ENCODE assay signal across 8 cellular contexts in the genomic region with DNA sequence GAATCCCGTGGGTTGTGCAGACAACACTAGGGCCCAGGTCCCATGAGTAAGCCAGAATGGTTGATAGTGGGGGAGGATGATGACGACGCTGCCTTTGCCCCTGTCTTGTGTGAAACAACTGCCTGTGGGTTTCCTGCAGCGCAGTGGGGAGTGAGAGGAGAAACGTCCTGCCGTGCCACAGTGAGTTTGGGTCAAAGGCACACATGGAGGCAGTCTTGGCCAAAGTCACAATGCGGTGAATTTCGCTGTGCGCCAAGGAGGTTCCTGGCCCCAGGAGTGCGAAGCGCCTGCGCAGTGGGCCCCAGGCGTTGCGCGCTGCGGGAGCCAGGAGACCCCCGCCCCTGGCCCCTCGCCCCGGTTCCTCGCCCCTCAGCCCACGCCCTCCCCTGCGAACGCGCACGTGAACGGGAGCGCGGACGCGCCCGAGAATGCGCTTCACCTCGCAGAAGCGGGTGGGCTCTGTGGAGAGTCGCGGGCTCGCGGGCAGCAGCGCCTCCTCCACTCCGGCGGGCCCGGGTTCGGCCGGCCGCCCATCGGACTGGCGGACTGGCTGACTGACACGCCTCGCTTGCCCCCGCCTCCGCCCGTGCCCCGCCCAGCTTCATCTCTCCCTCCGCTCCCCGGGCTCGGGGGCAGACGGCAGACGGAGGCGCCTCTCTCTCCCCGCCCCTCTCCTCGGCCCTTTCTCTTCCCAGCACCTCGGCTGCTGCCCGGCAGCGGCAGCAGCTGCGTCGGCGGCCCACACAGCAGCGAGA. TPM values are rescaled to one million over a fixed set of nuclear protein-coding genes. Genes with fewer than 3 reads are reported as not detected.
DNase-seq lines count a peak whose midpoint lies in the region; ATAC-seq, FAIRE-seq and TF ChIP-seq lines count a peak whose summit lies in the region.

NUDT10 (plus strand) TSS at position 635 of the 755 bp plus-strand sequence. CDS start 144 bp downstream, outside the sequence.

- TF ChIP-seq CTCF in BE2C (IDR thresholded peaks at IDR 0.05; ENCODE audit: low read depth, low read length), result no peak
- no peak for TF ChIP-seq CTCF in omental fat pad (IDR thresholded peaks at IDR 0.05)

- H3K27me3 ChIP-seq in BE2C, result no peaks in the 10 kb centered on the region

- H3K36me3 ChIP-seq in BE2C, result no peaks in the 10 kb centered on the region

- ATAC-seq in omental fat pad (ENCODE audit: low FRiP score), result peak; percentile 83

- peak; percentile 74 for DNase-seq in BE2C
- peak; percentile 10 for DNase-seq in NCI-H1092 (lab: John Stamatoyannopoulos, UW)
- peak; percentile 65 to 68 for DNase-seq in activated T-cell treated with anti-CD3 and anti-CD28 coated beads, Interleukin-2, amount 50 U/mL, for 48 hours
- peak; percentile 47 for DNase-seq in foreskin melanocyte
- no peak for DNase-seq in omental fat pad (ENCODE audit: low spot score)
- peak; percentile 79 for DNase-seq in urothelium cell line (ENCODE audit: low spot score)
- no peak for DNase-seq in UCSD-AML1 (lab: John Stamatoyannopoulos, UW; ENCODE audit: unreplicated experiment)
- DNase-seq in NCI-H345 (lab: John Stamatoyannopoulos, UW), result no peak

- FAIRE-seq in urothelium cell line (lab: Jason Lieb, UNC), result no peak

- peak within 1 kb of the TSS; percentile 47 for H3K4me3 ChIP-seq in BE2C (ENCODE audit: low read depth, low read length)

- H3K9me3 ChIP-seq in BE2C, result no peaks in the 10 kb centered on the region

- H3K4me1 ChIP-seq in BE2C, result no peaks in the 10 kb centered on the region

RNA-seq across cellular contexts. Expression of gene NUDT10, which starts in this region (rescaled TPM):
- polyA plus RNA-seq in BE2C (2012; ENCODE audit: insufficient read depth, insufficient read length, low read depth), result 0.65 TPM
- total RNA-seq in omental fat pad, result 1 to 10 TPM in 3 of 4 donors, under 1 TPM in 1; 0.88 to 3.5 (median 1.5) TPM

Comparison
In these comparisons a context has a peak if more than half of its experiments do, and no peak if none do; other contexts are left out.
1. DNase-seq: peak in BE2C (single experiment), NCI-H1092 (single experiment), activated T-cell treated with anti-CD3 and anti-CD28 coated beads, Interleukin-2, amount 50 U/mL, for 48 hours (2 of 2), foreskin melanocyte (single experiment) and urothelium cell line (single experiment); none in omental fat pad (single experiment), UCSD-AML1 (single experiment) and NCI-H345 (single experiment).